28 cellular contexts compared by ENCODE assay signal in the genomic region with DNA sequence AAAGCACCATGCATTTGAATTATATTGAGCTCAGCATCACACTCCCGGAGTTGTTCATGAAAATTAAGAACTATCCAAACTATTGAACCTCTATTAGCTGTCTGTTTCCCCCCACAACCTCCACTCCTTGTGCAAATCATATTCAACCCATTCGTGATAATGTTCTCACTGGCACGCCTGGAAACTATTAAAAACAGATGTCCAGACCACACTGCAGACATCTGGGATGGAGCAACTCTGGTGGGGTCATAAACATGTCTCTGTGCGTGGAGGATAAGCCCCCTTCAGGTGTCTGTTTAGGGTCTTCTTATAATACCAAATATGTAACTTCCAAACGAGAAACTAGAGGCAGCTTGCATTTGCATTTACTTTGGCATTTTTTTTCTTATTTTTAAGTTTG.
"Had no signal": no experiment of that assay in that cellular context is flagged by ENCODE, and none has a peak within 500 bp of the region (broad histone marks: within the 10 kb centered on the region; RNA-seq: fewer than 3 reads in every experiment).

No MANE protein-coding gene starts in this region.

- H3K36me3 ChIP-seq: brain microvascular endothelial cell had no signal

- H3K4me3 ChIP-seq: PC-9 had no signal

- H3K27me3 Mint-ChIP-seq: activated naive CD4-positive, alpha-beta T cell treated with anti-CD3 and anti-CD28 coated beads, Interleukin-2, amount 10 ng/mL, durations not matched to agents 7 days and 5 days; central memory CD8-positive, alpha-beta T cell had no signal

- H3K27ac ChIP-seq: brain microvascular endothelial cell, PC-9 had no signal

- H3K27me3 ChIP-seq: brain microvascular endothelial cell had no signal

- H3K27ac Mint-ChIP-seq: activated CD4-positive, alpha-beta memory T cell treated with anti-CD3 and anti-CD28 coated beads for 36 hours; activated CD4-positive, alpha-beta T cell treated with anti-CD3 and anti-CD28 coated beads for 36 hours; activated naive CD4-positive, alpha-beta T cell treated with anti-CD3 and anti-CD28 coated beads, Interleukin-2, amount 10 ng/mL, durations not matched to agents 7 days and 5 days; activated naive CD8-positive, alpha-beta T cell; activated naive CD8-positive, alpha-beta T cell treated with anti-CD3 and anti-CD28 coated beads, Interleukin-2, amount 50 U/mL, for 24 hours had no signal

- H3K36me3 Mint-ChIP-seq: activated CD4-positive, alpha-beta memory T cell treated with anti-CD3 and anti-CD28 coated beads for 36 hours; activated naive CD4-positive, alpha-beta T cell treated with anti-CD3 and anti-CD28 coated beads, Interleukin-2, amount 10 ng/mL, durations not matched to agents 7 days and 5 days; activated naive CD8-positive, alpha-beta T cell had no signal

- H3K9me3 Mint-ChIP-seq: activated CD4-positive, alpha-beta memory T cell treated with anti-CD3 and anti-CD28 coated beads for 36 hours; activated naive CD8-positive, alpha-beta T cell treated with anti-CD3 and anti-CD28 coated beads, Interleukin-2, amount 50 U/mL, for 24 hours had no signal

- H3K4me1 Mint-ChIP-seq: activated CD4-positive, alpha-beta T cell treated with anti-CD3 and anti-CD28 coated beads for 36 hours; activated naive CD4-positive, alpha-beta T cell treated with anti-CD3 and anti-CD28 coated beads, Interleukin-2, amount 10 ng/mL, durations not matched to agents 7 days and 5 days; activated naive CD8-positive, alpha-beta T cell treated with anti-CD3 and anti-CD28 coated beads, Interleukin-2, amount 50 U/mL, for 24 hours; central memory CD8-positive, alpha-beta T cell had no signal

- DNase-seq: activated CD4-positive, alpha-beta memory T cell treated with anti-CD3 and anti-CD28 coated beads for 36 hours; activated CD4-positive, alpha-beta T cell treated with anti-CD3 and anti-CD28 coated beads for 36 hours; activated CD4-positive, alpha-beta T cell treated with anti-CD3 and anti-CD28 coated beads, Interleukin-2, amount 50 U/mL, for 1 hour; activated CD8-positive, alpha-beta memory T cell treated with anti-CD3 and anti-CD28 coated beads, Interleukin-2, amount 50 U/mL, for 4 hours; activated effector memory CD4-positive, alpha-beta T cell treated with Interleukin-2 at 50 U/mL for 16 hours; activated naive CD4-positive, alpha-beta T cell treated with anti-CD3 and anti-CD28 coated beads, Interleukin-2, amount 10 ng/mL, durations not matched to agents 7 days and 5 days; activated naive CD8-positive, alpha-beta T cell treated with anti-CD3 and anti-CD28 coated beads, Interleukin-2, amount 50 U/mL, for 24 hours; activated T-cell treated with anti-CD3 and anti-CD28 coated beads for 4 hours; activated T-cell treated with anti-CD3 and anti-CD28 coated beads, Interleukin-2, amount 50 U/mL, for 48 hours; amniotic stem cell; aorta; brain microvascular endothelial cell; NCI-H1092 treated with DMSO at 0.1 percent for 48 hours; NCI-H1417; NCI-H146; NCI-H187; NCI-H2029 treated with DMSO at 0.1 percent for 48 hours; NCI-H2107; NCI-H2171; NCI-H510A; NCI-H526; NCI-H748 treated with DMSO at 0.1 percent for 48 hours; NK-92 treated with Interleukin-12 subunit alpha and Interleukin-12 subunit beta, amount 100 ng/mL, for 24 hours; PC-9; Right ventricle myocardium superior; T1000 had no signal

- H3K4me3 Mint-ChIP-seq: activated CD4-positive, alpha-beta memory T cell treated with anti-CD3 and anti-CD28 coated beads for 36 hours; activated CD4-positive, alpha-beta T cell treated with anti-CD3 and anti-CD28 coated beads for 36 hours; activated naive CD4-positive, alpha-beta T cell treated with anti-CD3 and anti-CD28 coated beads, Interleukin-2, amount 10 ng/mL, durations not matched to agents 7 days and 5 days; activated naive CD8-positive, alpha-beta T cell; activated naive CD8-positive, alpha-beta T cell treated with anti-CD3 and anti-CD28 coated beads, Interleukin-2, amount 50 U/mL, for 24 hours; central memory CD8-positive, alpha-beta T cell had no signal
